ENCODE assay signal across 1 cellular context in the genomic region with DNA sequence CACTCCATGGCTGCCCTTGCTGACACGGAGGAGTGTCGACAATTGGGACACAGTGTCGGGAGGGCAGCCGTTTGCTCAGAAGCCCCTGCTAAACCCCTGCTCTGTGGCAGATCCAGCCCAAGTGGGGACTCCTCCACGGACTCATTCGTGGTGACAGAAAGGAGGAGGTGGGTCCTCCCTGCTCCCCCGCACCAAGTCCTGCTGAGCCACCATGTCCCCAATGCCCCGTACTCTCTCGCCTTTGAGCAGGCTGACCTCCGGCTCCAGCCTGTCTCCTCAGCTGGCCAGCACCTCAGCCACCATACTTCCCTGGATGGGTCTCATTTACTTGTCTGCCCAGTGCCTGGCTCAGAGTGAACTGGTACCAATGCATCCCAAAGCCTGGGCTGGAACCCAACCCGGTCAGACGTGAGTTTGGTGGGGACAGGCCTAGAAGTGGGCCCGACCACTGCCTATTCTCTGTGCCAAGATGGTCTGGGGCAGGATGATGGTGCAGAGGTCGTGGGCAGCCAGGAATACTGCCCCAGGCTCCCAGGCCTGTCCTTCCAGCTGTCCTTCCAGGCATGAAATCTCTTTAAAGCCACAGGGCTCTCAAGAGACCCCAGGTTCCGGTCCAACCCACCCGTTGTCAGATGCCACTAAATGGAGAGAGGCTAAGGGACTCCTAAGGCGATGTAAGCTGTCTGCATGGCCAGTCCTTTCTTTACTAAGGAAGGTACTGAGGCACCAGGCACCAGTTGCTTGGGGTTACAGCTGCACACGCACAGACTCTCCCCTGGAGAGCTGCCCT.
TF ChIP-seq lines count a peak whose summit lies in the region.

No MANE protein-coding gene starts in this region.

TF ChIP-seq in GM23338, 12 proteins besides CTCF, POLR2A, EP300 and RAD21 (continued from another document):
- TF ChIP-seq, protein P1, sequence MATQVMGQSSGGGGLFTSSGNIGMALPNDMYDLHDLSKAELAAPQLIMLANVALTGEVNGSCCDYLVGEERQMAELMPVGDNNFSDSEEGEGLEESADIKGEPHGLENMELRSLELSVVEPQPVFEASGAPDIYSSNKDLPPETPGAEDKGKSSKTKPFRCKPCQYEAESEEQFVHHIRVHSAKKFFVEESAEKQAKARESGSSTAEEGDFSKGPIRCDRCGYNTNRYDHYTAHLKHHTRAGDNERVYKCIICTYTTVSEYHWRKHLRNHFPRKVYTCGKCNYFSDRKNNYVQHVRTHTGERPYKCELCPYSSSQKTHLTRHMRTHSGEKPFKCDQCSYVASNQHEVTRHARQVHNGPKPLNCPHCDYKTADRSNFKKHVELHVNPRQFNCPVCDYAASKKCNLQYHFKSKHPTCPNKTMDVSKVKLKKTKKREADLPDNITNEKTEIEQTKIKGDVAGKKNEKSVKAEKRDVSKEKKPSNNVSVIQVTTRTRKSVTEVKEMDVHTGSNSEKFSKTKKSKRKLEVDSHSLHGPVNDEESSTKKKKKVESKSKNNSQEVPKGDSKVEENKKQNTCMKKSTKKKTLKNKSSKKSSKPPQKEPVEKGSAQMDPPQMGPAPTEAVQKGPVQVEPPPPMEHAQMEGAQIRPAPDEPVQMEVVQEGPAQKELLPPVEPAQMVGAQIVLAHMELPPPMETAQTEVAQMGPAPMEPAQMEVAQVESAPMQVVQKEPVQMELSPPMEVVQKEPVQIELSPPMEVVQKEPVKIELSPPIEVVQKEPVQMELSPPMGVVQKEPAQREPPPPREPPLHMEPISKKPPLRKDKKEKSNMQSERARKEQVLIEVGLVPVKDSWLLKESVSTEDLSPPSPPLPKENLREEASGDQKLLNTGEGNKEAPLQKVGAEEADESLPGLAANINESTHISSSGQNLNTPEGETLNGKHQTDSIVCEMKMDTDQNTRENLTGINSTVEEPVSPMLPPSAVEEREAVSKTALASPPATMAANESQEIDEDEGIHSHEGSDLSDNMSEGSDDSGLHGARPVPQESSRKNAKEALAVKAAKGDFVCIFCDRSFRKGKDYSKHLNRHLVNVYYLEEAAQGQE (IDR thresholded peaks at IDR 0.05; ENCODE audit: unreplicated experiment): no peak
- TF ChIP-seq STAT1 (IDR thresholded peaks at IDR 0.05; ENCODE audit: unreplicated experiment) (no peak), JUNB (IDR thresholded peaks at IDR 0.05; ENCODE audit: unreplicated experiment) (no peak), ZNF114 (CRISPR knock-in tag; IDR thresholded peaks at IDR 0.05) (no peak), EZH2phosphoT487 (IDR thresholded peaks at IDR 0.05; ENCODE audit: unreplicated experiment) (no peak)
- TF ChIP-seq, protein P2, sequence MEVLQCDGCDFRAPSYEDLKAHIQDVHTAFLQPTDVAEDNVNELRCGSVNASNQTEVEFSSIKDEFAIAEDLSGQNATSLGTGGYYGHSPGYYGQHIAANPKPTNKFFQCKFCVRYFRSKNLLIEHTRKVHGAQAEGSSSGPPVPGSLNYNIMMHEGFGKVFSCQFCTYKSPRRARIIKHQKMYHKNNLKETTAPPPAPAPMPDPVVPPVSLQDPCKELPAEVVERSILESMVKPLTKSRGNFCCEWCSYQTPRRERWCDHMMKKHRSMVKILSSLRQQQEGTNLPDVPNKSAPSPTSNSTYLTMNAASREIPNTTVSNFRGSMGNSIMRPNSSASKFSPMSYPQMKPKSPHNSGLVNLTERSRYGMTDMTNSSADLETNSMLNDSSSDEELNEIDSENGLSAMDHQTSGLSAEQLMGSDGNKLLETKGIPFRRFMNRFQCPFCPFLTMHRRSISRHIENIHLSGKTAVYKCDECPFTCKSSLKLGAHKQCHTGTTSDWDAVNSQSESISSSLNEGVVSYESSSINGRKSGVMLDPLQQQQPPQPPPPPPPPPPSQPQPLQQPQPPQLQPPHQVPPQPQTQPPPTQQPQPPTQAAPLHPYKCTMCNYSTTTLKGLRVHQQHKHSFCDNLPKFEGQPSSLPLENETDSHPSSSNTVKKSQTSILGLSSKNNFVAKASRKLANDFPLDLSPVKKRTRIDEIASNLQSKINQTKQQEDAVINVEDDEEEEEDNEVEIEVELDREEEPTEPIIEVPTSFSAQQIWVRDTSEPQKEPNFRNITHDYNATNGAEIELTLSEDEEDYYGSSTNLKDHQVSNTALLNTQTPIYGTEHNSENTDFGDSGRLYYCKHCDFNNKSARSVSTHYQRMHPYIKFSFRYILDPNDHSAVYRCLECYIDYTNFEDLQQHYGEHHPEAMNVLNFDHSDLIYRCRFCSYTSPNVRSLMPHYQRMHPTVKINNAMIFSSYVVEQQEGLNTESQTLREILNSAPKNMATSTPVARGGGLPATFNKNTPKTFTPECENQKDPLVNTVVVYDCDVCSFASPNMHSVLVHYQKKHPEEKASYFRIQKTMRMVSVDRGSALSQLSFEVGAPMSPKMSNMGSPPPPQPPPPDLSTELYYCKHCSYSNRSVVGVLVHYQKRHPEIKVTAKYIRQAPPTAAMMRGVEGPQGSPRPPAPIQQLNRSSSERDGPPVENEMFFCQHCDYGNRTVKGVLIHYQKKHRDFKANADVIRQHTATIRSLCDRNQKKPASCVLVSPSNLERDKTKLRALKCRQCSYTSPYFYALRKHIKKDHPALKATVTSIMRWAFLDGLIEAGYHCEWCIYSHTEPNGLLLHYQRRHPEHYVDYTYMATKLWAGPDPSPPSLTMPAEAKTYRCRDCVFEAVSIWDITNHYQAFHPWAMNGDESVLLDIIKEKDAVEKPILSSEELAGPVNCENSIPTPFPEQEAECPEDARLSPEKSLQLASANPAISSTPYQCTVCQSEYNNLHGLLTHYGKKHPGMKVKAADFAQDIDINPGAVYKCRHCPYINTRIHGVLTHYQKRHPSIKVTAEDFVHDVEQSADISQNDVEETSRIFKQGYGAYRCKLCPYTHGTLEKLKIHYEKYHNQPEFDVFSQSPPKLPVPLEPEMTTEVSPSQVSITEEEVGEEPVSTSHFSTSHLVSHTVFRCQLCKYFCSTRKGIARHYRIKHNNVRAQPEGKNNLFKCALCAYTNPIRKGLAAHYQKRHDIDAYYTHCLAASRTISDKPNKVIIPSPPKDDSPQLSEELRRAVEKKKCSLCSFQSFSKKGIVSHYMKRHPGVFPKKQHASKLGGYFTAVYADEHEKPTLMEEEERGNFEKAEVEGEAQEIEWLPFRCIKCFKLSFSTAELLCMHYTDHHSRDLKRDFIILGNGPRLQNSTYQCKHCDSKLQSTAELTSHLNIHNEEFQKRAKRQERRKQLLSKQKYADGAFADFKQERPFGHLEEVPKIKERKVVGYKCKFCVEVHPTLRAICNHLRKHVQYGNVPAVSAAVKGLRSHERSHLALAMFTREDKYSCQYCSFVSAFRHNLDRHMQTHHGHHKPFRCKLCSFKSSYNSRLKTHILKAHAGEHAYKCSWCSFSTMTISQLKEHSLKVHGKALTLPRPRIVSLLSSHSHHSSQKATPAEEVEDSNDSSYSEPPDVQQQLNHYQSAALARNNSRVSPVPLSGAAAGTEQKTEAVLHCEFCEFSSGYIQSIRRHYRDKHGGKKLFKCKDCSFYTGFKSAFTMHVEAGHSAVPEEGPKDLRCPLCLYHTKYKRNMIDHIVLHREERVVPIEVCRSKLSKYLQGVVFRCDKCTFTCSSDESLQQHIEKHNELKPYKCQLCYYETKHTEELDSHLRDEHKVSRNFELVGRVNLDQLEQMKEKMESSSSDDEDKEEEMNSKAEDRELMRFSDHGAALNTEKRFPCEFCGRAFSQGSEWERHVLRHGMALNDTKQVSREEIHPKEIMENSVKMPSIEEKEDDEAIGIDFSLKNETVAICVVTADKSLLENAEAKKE (CRISPR knock-in tag; IDR thresholded peaks at IDR 0.05): no peak
